ENCODE assay signal across 1 cellular context in the genomic region with DNA sequence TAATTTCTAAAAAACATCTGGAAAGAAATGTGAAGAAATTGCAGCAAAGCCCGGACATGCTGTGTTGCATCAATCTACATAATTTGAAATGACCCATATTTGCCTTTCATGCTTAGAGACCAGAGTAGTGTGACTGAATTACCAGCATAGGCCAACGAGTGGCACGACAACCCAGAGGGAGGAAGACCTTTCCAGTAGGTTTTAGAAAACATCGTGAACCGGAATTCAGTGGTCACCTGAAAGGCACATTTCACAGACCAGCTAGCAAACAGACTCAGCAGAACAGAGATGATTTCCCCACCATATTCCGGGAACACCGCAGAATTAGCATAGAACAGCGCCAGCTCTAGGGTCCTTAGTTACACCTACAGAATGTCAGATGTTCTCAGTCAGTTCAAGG.
TF ChIP-seq lines count a peak whose summit lies in the region.

No MANE protein-coding gene starts in this region.

TF ChIP-seq in GM23338, 12 proteins besides CTCF, POLR2A, EP300 and RAD21 (continued from another document):
- TF ChIP-seq, protein P1, sequence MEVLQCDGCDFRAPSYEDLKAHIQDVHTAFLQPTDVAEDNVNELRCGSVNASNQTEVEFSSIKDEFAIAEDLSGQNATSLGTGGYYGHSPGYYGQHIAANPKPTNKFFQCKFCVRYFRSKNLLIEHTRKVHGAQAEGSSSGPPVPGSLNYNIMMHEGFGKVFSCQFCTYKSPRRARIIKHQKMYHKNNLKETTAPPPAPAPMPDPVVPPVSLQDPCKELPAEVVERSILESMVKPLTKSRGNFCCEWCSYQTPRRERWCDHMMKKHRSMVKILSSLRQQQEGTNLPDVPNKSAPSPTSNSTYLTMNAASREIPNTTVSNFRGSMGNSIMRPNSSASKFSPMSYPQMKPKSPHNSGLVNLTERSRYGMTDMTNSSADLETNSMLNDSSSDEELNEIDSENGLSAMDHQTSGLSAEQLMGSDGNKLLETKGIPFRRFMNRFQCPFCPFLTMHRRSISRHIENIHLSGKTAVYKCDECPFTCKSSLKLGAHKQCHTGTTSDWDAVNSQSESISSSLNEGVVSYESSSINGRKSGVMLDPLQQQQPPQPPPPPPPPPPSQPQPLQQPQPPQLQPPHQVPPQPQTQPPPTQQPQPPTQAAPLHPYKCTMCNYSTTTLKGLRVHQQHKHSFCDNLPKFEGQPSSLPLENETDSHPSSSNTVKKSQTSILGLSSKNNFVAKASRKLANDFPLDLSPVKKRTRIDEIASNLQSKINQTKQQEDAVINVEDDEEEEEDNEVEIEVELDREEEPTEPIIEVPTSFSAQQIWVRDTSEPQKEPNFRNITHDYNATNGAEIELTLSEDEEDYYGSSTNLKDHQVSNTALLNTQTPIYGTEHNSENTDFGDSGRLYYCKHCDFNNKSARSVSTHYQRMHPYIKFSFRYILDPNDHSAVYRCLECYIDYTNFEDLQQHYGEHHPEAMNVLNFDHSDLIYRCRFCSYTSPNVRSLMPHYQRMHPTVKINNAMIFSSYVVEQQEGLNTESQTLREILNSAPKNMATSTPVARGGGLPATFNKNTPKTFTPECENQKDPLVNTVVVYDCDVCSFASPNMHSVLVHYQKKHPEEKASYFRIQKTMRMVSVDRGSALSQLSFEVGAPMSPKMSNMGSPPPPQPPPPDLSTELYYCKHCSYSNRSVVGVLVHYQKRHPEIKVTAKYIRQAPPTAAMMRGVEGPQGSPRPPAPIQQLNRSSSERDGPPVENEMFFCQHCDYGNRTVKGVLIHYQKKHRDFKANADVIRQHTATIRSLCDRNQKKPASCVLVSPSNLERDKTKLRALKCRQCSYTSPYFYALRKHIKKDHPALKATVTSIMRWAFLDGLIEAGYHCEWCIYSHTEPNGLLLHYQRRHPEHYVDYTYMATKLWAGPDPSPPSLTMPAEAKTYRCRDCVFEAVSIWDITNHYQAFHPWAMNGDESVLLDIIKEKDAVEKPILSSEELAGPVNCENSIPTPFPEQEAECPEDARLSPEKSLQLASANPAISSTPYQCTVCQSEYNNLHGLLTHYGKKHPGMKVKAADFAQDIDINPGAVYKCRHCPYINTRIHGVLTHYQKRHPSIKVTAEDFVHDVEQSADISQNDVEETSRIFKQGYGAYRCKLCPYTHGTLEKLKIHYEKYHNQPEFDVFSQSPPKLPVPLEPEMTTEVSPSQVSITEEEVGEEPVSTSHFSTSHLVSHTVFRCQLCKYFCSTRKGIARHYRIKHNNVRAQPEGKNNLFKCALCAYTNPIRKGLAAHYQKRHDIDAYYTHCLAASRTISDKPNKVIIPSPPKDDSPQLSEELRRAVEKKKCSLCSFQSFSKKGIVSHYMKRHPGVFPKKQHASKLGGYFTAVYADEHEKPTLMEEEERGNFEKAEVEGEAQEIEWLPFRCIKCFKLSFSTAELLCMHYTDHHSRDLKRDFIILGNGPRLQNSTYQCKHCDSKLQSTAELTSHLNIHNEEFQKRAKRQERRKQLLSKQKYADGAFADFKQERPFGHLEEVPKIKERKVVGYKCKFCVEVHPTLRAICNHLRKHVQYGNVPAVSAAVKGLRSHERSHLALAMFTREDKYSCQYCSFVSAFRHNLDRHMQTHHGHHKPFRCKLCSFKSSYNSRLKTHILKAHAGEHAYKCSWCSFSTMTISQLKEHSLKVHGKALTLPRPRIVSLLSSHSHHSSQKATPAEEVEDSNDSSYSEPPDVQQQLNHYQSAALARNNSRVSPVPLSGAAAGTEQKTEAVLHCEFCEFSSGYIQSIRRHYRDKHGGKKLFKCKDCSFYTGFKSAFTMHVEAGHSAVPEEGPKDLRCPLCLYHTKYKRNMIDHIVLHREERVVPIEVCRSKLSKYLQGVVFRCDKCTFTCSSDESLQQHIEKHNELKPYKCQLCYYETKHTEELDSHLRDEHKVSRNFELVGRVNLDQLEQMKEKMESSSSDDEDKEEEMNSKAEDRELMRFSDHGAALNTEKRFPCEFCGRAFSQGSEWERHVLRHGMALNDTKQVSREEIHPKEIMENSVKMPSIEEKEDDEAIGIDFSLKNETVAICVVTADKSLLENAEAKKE (CRISPR knock-in tag; IDR thresholded peaks at IDR 0.05): no peak
- TF ChIP-seq ZNF114 (CRISPR knock-in tag; IDR thresholded peaks at IDR 0.05): no peak
- TF ChIP-seq, protein P2, sequence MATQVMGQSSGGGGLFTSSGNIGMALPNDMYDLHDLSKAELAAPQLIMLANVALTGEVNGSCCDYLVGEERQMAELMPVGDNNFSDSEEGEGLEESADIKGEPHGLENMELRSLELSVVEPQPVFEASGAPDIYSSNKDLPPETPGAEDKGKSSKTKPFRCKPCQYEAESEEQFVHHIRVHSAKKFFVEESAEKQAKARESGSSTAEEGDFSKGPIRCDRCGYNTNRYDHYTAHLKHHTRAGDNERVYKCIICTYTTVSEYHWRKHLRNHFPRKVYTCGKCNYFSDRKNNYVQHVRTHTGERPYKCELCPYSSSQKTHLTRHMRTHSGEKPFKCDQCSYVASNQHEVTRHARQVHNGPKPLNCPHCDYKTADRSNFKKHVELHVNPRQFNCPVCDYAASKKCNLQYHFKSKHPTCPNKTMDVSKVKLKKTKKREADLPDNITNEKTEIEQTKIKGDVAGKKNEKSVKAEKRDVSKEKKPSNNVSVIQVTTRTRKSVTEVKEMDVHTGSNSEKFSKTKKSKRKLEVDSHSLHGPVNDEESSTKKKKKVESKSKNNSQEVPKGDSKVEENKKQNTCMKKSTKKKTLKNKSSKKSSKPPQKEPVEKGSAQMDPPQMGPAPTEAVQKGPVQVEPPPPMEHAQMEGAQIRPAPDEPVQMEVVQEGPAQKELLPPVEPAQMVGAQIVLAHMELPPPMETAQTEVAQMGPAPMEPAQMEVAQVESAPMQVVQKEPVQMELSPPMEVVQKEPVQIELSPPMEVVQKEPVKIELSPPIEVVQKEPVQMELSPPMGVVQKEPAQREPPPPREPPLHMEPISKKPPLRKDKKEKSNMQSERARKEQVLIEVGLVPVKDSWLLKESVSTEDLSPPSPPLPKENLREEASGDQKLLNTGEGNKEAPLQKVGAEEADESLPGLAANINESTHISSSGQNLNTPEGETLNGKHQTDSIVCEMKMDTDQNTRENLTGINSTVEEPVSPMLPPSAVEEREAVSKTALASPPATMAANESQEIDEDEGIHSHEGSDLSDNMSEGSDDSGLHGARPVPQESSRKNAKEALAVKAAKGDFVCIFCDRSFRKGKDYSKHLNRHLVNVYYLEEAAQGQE (IDR thresholded peaks at IDR 0.05; ENCODE audit: unreplicated experiment): no peak
- no peak for TF ChIP-seq NANOG (IDR thresholded peaks at IDR 0.05; ENCODE audit: borderline replicate concordance)
- TF ChIP-seq JUNB (IDR thresholded peaks at IDR 0.05; ENCODE audit: unreplicated experiment): no peak
- no peak for TF ChIP-seq CREB1 (CRISPR knock-in tag; IDR thresholded peaks at IDR 0.05; ENCODE audit: low read depth)
- no peak for TF ChIP-seq ZNF331 (CRISPR knock-in tag; IDR thresholded peaks at IDR 0.05; ENCODE audit: low read depth)
